ENCODE assay signal across 1 cellular context in the genomic region with DNA sequence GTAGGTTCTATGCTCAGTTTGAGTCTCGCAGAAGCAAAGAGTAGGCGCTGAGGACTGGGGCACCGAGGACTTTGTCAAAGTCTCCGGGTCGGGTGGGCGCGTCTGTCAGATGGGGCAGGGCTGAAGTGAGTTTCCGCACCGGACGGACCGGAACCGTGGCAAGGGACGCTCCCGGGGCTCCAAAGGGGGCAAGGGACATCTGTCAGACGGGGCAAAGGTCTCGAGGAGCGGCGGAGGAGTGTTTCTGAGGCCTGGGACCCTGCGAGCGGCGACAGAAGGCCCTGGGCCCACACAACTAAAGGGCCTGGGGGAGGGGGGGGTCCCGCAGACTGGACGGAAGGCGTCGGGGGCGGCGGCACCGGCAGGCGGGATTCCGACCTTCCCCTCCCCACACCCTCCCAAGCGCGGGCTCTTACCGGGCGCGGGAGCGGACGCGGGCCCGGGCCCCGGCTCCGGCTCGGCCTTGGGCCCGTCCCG.
A peak's percentile ranks its signal among the peaks of the same experiment; 100 is the strongest.
TF ChIP-seq lines count a peak whose summit lies in the region.

No MANE protein-coding gene starts in this region.

TF ChIP-seq in HEK293, 187 proteins besides CTCF, POLR2A, EP300 and RAD21 (continued from another document and continues in another):
- TF ChIP-seq, protein P1, sequence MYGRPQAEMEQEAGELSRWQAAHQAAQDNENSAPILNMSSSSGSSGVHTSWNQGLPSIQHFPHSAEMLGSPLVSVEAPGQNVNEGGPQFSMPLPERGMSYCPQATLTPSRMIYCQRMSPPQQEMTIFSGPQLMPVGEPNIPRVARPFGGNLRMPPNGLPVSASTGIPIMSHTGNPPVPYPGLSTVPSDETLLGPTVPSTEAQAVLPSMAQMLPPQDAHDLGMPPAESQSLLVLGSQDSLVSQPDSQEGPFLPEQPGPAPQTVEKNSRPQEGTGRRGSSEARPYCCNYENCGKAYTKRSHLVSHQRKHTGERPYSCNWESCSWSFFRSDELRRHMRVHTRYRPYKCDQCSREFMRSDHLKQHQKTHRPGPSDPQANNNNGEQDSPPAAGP (tag by site-specific recombination; IDR thresholded peaks at IDR 0.05), result no peak
- TF ChIP-seq ZBTB20 (tag by site-specific recombination; IDR thresholded peaks at IDR 0.05), result 0 out of 2 replicates have a peak, but pooled peaks have one; percentile 13
- TF ChIP-seq GLI4 (tag by site-specific recombination; IDR thresholded peaks at IDR 0.05), result no peak
- no peak for TF ChIP-seq ZNF223 (tag by site-specific recombination; IDR thresholded peaks at IDR 0.05)
- no peak for TF ChIP-seq ZNF426 (tag by site-specific recombination; IDR thresholded peaks at IDR 0.05)
- no peak for TF ChIP-seq ZNF174 (tag by site-specific recombination; IDR thresholded peaks at IDR 0.05)
- TF ChIP-seq ZNF76 (tag by site-specific recombination; IDR thresholded peaks at IDR 0.05; ENCODE audit: borderline replicate concordance, low read depth), result 0 out of 2 replicates have a peak, but pooled peaks have one; percentile 67
- 0 out of 2 replicates have a peak, but pooled peaks have one; percentile 34 for TF ChIP-seq KLF9 (tag by site-specific recombination; IDR thresholded peaks at IDR 0.05; ENCODE audit: low read depth)
- no peak for TF ChIP-seq ZNF248 (tag by site-specific recombination; IDR thresholded peaks at IDR 0.05)
- TF ChIP-seq ZNF555 (tag by site-specific recombination; conservative IDR thresholded peaks at IDR 0.05), result no peak
- no peak for TF ChIP-seq GLIS1 (tag by site-specific recombination; IDR thresholded peaks at IDR 0.05)
- TF ChIP-seq FEZF1 (tag by site-specific recombination; IDR thresholded peaks at IDR 0.05), result no peak
- TF ChIP-seq ZNF266 (tag by site-specific recombination; IDR thresholded peaks at IDR 0.05; ENCODE audit: low read depth), result no peak
- TF ChIP-seq ZNF202 (tag by site-specific recombination; IDR thresholded peaks at IDR 0.05; ENCODE audit: borderline replicate concordance), result no peak
- TF ChIP-seq ZNF404 (tag by site-specific recombination; IDR thresholded peaks at IDR 0.05), result no peak
- TF ChIP-seq ZNF621 (tag by site-specific recombination; IDR thresholded peaks at IDR 0.05), result no peak
- no peak for TF ChIP-seq ZNF2 (tag by site-specific recombination; IDR thresholded peaks at IDR 0.05)
- no peak for TF ChIP-seq TRIM28 (IDR thresholded peaks at IDR 0.05; ENCODE audit: borderline replicate concordance, low read length)
- TF ChIP-seq ZNF701 (tag by site-specific recombination; IDR thresholded peaks at IDR 0.05), result no peak
- TF ChIP-seq SP2 (tag by site-specific recombination; IDR thresholded peaks at IDR 0.05), result 0 out of 2 replicates have a peak, but pooled peaks have one; percentile 38
- TF ChIP-seq MEIS1 (CRISPR knock-in tag; IDR thresholded peaks at IDR 0.05; ENCODE audit: borderline replicate concordance), result no peak
- no peak for TF ChIP-seq ZNF558 (tag by site-specific recombination; IDR thresholded peaks at IDR 0.05)
- TF ChIP-seq ZSCAN16 (tag by site-specific recombination; IDR thresholded peaks at IDR 0.05), result no peak
- TF ChIP-seq ZNF768 (tag by site-specific recombination; IDR thresholded peaks at IDR 0.05), result no peak
- TF ChIP-seq, protein P2, sequence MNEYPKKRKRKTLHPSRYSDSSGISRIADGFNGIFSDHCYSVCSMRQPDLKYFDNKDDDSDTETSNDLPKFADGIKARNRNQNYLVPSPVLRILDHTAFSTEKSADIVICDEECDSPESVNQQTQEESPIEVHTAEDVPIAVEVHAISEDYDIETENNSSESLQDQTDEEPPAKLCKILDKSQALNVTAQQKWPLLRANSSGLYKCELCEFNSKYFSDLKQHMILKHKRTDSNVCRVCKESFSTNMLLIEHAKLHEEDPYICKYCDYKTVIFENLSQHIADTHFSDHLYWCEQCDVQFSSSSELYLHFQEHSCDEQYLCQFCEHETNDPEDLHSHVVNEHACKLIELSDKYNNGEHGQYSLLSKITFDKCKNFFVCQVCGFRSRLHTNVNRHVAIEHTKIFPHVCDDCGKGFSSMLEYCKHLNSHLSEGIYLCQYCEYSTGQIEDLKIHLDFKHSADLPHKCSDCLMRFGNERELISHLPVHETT (tag by site-specific recombination; IDR thresholded peaks at IDR 0.05), result no peak
- TF ChIP-seq, protein P3, sequence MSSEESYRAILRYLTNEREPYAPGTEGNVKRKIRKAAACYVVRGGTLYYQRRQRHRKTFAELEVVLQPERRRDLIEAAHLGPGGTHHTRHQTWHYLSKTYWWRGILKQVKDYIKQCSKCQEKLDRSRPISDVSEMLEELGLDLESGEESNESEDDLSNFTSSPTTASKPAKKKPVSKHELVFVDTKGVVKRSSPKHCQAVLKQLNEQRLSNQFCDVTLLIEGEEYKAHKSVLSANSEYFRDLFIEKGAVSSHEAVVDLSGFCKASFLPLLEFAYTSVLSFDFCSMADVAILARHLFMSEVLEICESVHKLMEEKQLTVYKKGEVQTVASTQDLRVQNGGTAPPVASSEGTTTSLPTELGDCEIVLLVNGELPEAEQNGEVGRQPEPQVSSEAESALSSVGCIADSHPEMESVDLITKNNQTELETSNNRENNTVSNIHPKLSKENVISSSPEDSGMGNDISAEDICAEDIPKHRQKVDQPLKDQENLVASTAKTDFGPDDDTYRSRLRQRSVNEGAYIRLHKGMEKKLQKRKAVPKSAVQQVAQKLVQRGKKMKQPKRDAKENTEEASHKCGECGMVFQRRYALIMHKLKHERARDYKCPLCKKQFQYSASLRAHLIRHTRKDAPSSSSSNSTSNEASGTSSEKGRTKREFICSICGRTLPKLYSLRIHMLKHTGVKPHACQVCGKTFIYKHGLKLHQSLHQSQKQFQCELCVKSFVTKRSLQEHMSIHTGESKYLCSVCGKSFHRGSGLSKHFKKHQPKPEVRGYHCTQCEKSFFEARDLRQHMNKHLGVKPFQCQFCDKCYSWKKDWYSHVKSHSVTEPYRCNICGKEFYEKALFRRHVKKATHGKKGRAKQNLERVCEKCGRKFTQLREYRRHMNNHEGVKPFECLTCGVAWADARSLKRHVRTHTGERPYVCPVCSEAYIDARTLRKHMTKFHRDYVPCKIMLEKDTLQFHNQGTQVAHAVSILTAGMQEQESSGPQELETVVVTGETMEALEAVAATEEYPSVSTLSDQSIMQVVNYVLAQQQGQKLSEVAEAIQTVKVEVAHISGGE (tag by site-specific recombination; conservative IDR thresholded peaks at IDR 0.05; ENCODE audit: low read depth), result 0 out of 2 replicates have a peak, but pooled peaks have one; percentile 26
- peak; percentile 61 for TF ChIP-seq EGR2 (tag by site-specific recombination; IDR thresholded peaks at IDR 0.05; ENCODE audit: low read depth)
- TF ChIP-seq SP7 (tag by site-specific recombination; IDR thresholded peaks at IDR 0.05), result no peak
- no peak for TF ChIP-seq SCRT2 (tag by site-specific recombination; IDR thresholded peaks at IDR 0.05)
- no peak for TF ChIP-seq ZNF707 (tag by site-specific recombination; IDR thresholded peaks at IDR 0.05)
- TF ChIP-seq, protein P4, sequence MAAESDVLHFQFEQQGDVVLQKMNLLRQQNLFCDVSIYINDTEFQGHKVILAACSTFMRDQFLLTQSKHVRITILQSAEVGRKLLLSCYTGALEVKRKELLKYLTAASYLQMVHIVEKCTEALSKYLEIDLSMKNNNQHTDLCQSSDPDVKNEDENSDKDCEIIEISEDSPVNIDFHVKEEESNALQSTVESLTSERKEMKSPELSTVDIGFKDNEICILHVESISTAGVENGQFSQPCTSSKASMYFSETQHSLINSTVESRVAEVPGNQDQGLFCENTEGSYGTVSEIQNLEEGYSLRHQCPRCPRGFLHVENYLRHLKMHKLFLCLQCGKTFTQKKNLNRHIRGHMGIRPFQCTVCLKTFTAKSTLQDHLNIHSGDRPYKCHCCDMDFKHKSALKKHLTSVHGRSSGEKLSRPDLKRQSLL (tag by site-specific recombination; IDR thresholded peaks at IDR 0.05), result no peak
- no peak for TF ChIP-seq ZNF529 (tag by site-specific recombination; IDR thresholded peaks at IDR 0.05; ENCODE audit: insufficient replicate concordance)
- TF ChIP-seq, protein P5, sequence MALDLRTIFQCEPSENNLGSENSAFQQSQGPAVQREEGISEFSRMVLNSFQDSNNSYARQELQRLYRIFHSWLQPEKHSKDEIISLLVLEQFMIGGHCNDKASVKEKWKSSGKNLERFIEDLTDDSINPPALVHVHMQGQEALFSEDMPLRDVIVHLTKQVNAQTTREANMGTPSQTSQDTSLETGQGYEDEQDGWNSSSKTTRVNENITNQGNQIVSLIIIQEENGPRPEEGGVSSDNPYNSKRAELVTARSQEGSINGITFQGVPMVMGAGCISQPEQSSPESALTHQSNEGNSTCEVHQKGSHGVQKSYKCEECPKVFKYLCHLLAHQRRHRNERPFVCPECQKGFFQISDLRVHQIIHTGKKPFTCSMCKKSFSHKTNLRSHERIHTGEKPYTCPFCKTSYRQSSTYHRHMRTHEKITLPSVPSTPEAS (tag by site-specific recombination; IDR thresholded peaks at IDR 0.05), result no peak
- no peak for TF ChIP-seq OSR2 (tag by site-specific recombination; IDR thresholded peaks at IDR 0.05)
- no peak for TF ChIP-seq ZFP41 (tag by site-specific recombination; IDR thresholded peaks at IDR 0.05; ENCODE audit: borderline replicate concordance)
- TF ChIP-seq, protein P6, sequence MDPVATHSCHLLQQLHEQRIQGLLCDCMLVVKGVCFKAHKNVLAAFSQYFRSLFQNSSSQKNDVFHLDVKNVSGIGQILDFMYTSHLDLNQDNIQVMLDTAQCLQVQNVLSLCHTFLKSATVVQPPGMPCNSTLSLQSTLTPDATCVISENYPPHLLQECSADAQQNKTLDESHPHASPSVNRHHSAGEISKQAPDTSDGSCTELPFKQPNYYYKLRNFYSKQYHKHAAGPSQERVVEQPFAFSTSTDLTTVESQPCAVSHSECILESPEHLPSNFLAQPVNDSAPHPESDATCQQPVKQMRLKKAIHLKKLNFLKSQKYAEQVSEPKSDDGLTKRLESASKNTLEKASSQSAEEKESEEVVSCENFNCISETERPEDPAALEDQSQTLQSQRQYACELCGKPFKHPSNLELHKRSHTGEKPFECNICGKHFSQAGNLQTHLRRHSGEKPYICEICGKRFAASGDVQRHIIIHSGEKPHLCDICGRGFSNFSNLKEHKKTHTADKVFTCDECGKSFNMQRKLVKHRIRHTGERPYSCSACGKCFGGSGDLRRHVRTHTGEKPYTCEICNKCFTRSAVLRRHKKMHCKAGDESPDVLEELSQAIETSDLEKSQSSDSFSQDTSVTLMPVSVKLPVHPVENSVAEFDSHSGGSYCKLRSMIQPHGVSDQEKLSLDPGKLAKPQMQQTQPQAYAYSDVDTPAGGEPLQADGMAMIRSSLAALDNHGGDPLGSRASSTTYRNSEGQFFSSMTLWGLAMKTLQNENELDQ (tag by site-specific recombination; IDR thresholded peaks at IDR 0.05; ENCODE audit: low read depth), result no peak
- TF ChIP-seq KLF16 (tag by site-specific recombination; IDR thresholded peaks at IDR 0.05), result 0 out of 2 replicates have a peak, but pooled peaks have one; percentile 27
- no peak for TF ChIP-seq ZNF423 (tag by site-specific recombination; IDR thresholded peaks at IDR 0.05)
- TF ChIP-seq ZNF596 (tag by site-specific recombination; IDR thresholded peaks at IDR 0.05), result no peak
- peak; percentile 33; the same call in 1 of the 2 replicates for TF ChIP-seq KLF8 (tag by site-specific recombination; IDR thresholded peaks at IDR 0.05)
- peak; percentile 53 for TF ChIP-seq ZNF335 (tag by site-specific recombination; conservative IDR thresholded peaks at IDR 0.05)
- no peak for TF ChIP-seq ZNF658 (tag by site-specific recombination; IDR thresholded peaks at IDR 0.05)
- TF ChIP-seq, protein P7, sequence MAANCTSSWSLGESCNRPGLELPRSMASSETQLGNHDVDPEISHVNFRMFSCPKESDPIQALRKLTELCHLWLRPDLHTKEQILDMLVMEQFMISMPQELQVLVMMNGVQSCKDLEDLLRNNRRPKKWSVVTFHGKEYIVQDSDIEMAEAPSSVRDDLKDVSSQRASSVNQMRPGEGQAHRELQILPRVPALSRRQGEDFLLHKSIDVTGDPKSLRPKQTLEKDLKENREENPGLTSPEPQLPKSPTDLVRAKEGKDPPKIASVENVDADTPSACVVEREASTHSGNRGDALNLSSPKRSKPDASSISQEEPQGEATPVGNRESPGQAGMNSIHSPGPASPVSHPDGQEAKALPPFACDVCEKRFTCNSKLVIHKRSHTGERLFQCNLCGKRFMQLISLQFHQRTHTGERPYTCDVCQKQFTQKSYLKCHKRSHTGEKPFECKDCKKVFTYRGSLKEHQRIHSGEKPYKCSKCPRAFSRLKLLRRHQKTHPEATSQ (tag by site-specific recombination; IDR thresholded peaks at IDR 0.05), result no peak
- TF ChIP-seq ZNF366 (tag by site-specific recombination; conservative IDR thresholded peaks at IDR 0.05), result no peak
- TF ChIP-seq, protein P8, sequence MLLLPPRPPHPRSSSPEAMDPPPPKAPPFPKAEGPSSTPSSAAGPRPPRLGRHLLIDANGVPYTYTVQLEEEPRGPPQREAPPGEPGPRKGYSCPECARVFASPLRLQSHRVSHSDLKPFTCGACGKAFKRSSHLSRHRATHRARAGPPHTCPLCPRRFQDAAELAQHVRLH (tag by site-specific recombination; IDR thresholded peaks at IDR 0.05), result no peak
- TF ChIP-seq, protein P9, sequence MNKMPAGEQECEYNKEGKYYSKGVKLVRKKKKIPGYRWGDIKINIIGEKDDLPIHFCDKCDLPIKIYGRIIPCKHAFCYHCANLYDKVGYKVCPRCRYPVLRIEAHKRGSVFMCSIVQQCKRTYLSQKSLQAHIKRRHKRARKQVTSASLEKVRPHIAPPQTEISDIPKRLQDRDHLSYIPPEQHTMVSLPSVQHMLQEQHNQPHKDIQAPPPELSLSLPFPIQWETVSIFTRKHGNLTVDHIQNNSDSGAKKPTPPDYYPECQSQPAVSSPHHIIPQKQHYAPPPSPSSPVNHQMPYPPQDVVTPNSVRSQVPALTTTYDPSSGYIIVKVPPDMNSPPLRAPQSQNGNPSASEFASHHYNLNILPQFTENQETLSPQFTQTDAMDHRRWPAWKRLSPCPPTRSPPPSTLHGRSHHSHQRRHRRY (tag by site-specific recombination; IDR thresholded peaks at IDR 0.05), result no peak
- no peak for TF ChIP-seq ZNF19 (tag by site-specific recombination; IDR thresholded peaks at IDR 0.05; ENCODE audit: low read depth)
- no peak for TF ChIP-seq ZBTB8A (tag by site-specific recombination; IDR thresholded peaks at IDR 0.05)
- TF ChIP-seq GLIS2 (tag by site-specific recombination; IDR thresholded peaks at IDR 0.05), result no peak
- no peak for TF ChIP-seq ZNF48 (tag by site-specific recombination; IDR thresholded peaks at IDR 0.05)
- peak; percentile 33 for TF ChIP-seq SP3 (tag by site-specific recombination; IDR thresholded peaks at IDR 0.05)
- TF ChIP-seq ZNF560 (tag by site-specific recombination; IDR thresholded peaks at IDR 0.05; ENCODE audit: borderline replicate concordance), result no peak
